In the genomic region with DNA sequence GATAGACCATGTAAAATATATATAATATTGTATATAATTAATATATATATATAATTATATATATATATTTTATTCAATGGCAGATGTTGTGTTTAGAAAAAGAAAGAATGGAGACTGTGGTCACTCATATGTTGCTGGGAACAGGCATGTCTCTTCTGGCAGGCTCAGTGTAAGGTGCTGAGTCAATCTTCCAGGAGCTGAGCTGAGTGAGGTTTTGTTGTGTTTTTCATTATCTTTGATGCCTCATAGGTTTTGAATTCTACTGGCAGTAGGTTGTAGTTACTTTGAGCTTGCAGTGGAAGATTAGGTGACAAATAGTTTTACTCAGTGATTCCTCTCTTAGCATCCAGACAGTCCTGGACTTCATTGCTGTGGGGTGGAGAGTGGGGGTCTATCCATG, we compare ENCODE assay signal across 29 cellular contexts.
"Had no signal": no experiment of that assay in that cellular context is flagged by ENCODE, and none has a peak within 500 bp of the region (broad histone marks: within the 10 kb centered on the region; RNA-seq: fewer than 3 reads in every experiment).

No MANE protein-coding gene starts in this region.

- H3K9me3 ChIP-seq: adrenal gland, body of pancreas had no signal

- H3K27me3 ChIP-seq: adrenal gland, body of pancreas, brain microvascular endothelial cell had no signal

- H3K27ac ChIP-seq: adrenal gland, body of pancreas, brain microvascular endothelial cell, VCaP had no signal

- H3K4me1 ChIP-seq: adrenal gland, body of pancreas had no signal

- DNase-seq: activated B cell treated with CpG ODN at 0.5 μM for 24 hours; activated CD4-positive, alpha-beta memory T cell treated with anti-CD3 and anti-CD28 coated beads, Interleukin-2, amount 10 ng/mL, durations not matched to agents 7 days and 5 days; activated CD4-positive, alpha-beta T cell treated with anti-CD3 and anti-CD28 coated beads for 48 hours; activated CD4-positive, alpha-beta T cell treated with anti-CD3 and anti-CD28 coated beads, Interleukin-2, amount 10 ng/mL, durations not matched to agents 7 days and 5 days; activated CD4-positive, alpha-beta T cell treated with anti-CD3 and anti-CD28 coated beads, Interleukin-2, amount 50 U/mL, for 48 hours; activated CD4-positive, CD25-positive, alpha-beta regulatory T cell treated with anti-CD3 and anti-CD28 coated beads, Interleukin-2, amount 50 U/mL, for 72 hours; activated CD8-positive, alpha-beta memory T cell treated with anti-CD3 and anti-CD28 coated beads for 24 hours; activated CD8-positive, alpha-beta memory T cell treated with anti-CD3 and anti-CD28 coated beads, Interleukin-2, amount 10 ng/mL, durations not matched to agents 7 days and 5 days; activated CD8-positive, alpha-beta memory T cell treated with anti-CD3 and anti-CD28 coated beads, Interleukin-2, amount 50 U/mL, for 48 hours; activated CD8-positive, alpha-beta T cell treated with anti-CD3 and anti-CD28 coated beads, Interleukin-2, amount 10 ng/mL, durations not matched to agents 7 days and 5 days; activated effector memory CD4-positive, alpha-beta T cell treated with Interleukin-2 at 50 U/mL for 16 hours; activated gamma-delta T cell; activated naive CD4-positive, alpha-beta T cell treated with anti-CD3 and anti-CD28 coated beads, Interleukin-2, amount 10 ng/mL, durations not matched to agents 7 days and 5 days; activated naive CD4-positive, alpha-beta T cell treated with Interleukin-2 at 50 U/mL for 16 hours; activated naive CD8-positive, alpha-beta T cell treated with anti-CD3 and anti-CD28 coated beads for 36 hours; activated T-cell treated with anti-CD3 and anti-CD28 coated beads, Interleukin-2, amount 50 U/mL, for 24 hours; activated T-cell treated with anti-CD3 and anti-CD28 coated beads, Interleukin-2, amount 50 U/mL, for 48 hours; adrenal gland; amniotic stem cell; aorta; body of pancreas; brain microvascular endothelial cell; central memory CD4-positive, alpha-beta T cell; SW 1271; T-helper 1 cell; T-helper 9 cell had no signal

- FAIRE-seq: astrocyte, TTC549 had no signal

- H3K4me3 ChIP-seq: adrenal gland, body of pancreas had no signal

- H3K36me3 ChIP-seq: adrenal gland, brain microvascular endothelial cell had no signal
